ENCODE assay signal across 1 cellular context in the genomic region with DNA sequence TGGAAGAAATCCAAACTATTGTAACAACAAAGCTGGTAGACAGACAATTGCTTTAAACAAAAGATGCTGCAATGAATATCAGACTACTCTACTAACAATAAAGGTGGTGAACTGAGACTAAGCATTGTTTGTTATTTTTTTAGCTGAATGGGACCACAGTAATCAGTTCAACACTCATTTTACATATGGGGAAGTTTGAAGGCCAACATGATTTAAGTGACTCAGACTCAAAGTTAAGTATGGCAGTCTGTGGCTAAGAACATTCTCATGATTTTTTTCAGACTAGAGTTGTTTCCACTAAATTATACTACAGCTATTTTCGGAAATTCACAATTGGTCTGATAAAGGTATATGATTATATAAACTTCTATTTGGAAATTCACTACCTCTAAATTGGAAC.
TF ChIP-seq lines count a peak whose summit lies in the region.

No MANE protein-coding gene starts in this region.

TF ChIP-seq in endothelial cell of umbilical vein, 7 proteins besides CTCF, POLR2A, EP300 and RAD21:
- TF ChIP-seq EZH2 (IDR thresholded peaks at IDR 0.05; ENCODE audit: borderline replicate concordance, low read depth, low read length, severe bottlenecking) (no peak), POLR2AphosphoS5 (IDR thresholded peaks at IDR 0.05; ENCODE audit: insufficient read depth, low read depth, low read length) (no peak)
